10 cellular contexts compared by ENCODE assay signal in the genomic region with DNA sequence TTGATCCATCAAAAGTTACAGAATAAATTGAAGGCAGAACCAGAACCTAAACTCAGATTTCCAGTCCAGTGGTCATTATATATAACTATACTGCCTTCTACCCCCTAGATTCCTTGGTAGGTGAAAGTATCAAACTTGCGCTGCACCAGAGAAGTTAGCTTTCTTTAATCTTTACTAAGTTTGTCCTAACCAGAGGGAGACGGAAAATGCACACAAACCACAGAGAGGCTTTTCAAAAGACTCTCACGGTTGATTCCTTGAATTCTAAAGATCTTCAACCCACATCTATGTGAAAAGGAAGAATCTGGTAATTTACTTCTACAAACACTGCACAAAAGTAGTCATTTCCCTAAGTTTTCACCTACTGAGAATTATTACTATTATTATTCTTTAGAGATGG. TPM values are rescaled to one million over a fixed set of nuclear protein-coding genes. Genes with fewer than 3 reads are reported as not detected.
"Had no signal": no experiment of that assay in that cellular context is flagged by ENCODE, and none has a peak within 500 bp of the region (broad histone marks: within the 10 kb centered on the region; RNA-seq: fewer than 3 reads in every experiment).

No MANE protein-coding gene starts in this region.

- H2AFZ ChIP-seq: GM23248 had no signal

- ATAC-seq: HCT116, HepG2, K562 had no signal

- DNase-seq: GM23248, GOT3, H7, HFFc6 had no signal

- H3K9me3 ChIP-seq: HAP-1 had no signal

- H3K36me3 ChIP-seq: HAP-1 had no signal

- H3K4me3 Mint-ChIP-seq: HFFc6, IgD-negative memory B cell had no signal

- H3K4me3 ChIP-seq: GM23248, HAP-1, K562 had no signal

- H3K36me3 Mint-ChIP-seq: IgD-negative memory B cell had no signal

- H3K27ac ChIP-seq: GM23248, HL-60 had no signal

- H3K4me1 Mint-ChIP-seq: IgD-negative memory B cell had no signal

- H3K27ac Mint-ChIP-seq: HFFc6, IgD-negative memory B cell had no signal

- H3K9ac ChIP-seq: GM23248 had no signal

RNA-seq across cellular contexts. Expression of a gene that starts 36.4 kb away (rescaled TPM):
- total RNA-seq: K562 had no signal
